19 cellular contexts compared by ENCODE assay signal in the genomic region with DNA sequence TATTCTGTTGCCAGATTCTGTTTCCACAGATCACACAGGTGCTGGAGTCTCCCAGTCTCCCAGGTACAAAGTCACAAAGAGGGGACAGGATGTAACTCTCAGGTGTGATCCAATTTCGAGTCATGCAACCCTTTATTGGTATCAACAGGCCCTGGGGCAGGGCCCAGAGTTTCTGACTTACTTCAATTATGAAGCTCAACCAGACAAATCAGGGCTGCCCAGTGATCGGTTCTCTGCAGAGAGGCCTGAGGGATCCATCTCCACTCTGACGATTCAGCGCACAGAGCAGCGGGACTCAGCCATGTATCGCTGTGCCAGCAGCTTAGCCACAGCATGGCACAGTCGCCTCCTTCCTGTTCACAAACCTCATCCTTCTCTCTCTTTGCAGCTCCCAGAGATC.
DNase-seq lines count a peak whose midpoint lies in the region; ATAC-seq and TF ChIP-seq lines count a peak whose summit lies in the region.
"Had no signal": no experiment of that assay in that cellular context is flagged by ENCODE, and none has a peak within 500 bp of the region (broad histone marks: within the 10 kb centered on the region; RNA-seq: fewer than 3 reads in every experiment).

No MANE protein-coding gene starts in this region.

- H3K4me1 Mint-ChIP-seq in activated naive CD4-positive, alpha-beta T cell treated with anti-CD3 and anti-CD28 coated beads, Interleukin-2, amount 10 ng/mL, durations not matched to agents 7 days and 5 days: peaks cover 58% of the 10 kb centered on the region
- peaks cover 27% of the 10 kb centered on the region for H3K4me1 Mint-ChIP-seq in activated CD4-positive, alpha-beta memory T cell treated with anti-CD3 and anti-CD28 coated beads, Interleukin-2, amount 10 ng/mL, durations not matched to agents 7 days and 5 days
- H3K4me1 Mint-ChIP-seq in osteocyte (ENCODE audit: unreplicated experiment): peaks cover 26% of the 10 kb centered on the region

- H3K27ac Mint-ChIP-seq in activated naive CD4-positive, alpha-beta T cell treated with anti-CD3 and anti-CD28 coated beads, Interleukin-2, amount 10 ng/mL, durations not matched to agents 7 days and 5 days: no peak overlapping the region
- H3K27ac Mint-ChIP-seq in activated CD4-positive, alpha-beta memory T cell treated with anti-CD3 and anti-CD28 coated beads, Interleukin-2, amount 10 ng/mL, durations not matched to agents 7 days and 5 days: no peak overlapping the region
- no peak overlapping the region for H3K27ac Mint-ChIP-seq in osteocyte (ENCODE audit: unreplicated experiment)

- H3K4me2 ChIP-seq in PC-3 (ENCODE audit: low read length): 0 out of 2 replicates have a peak overlapping the region, but pooled peaks have one; percentile 9
- H3K4me2 ChIP-seq: BLaER1 had no signal

- ATAC-seq in PC-3: peak; percentile 1; the same call in 1 of the 2 replicates

- H3K9me3 Mint-ChIP-seq in activated naive CD4-positive, alpha-beta T cell treated with anti-CD3 and anti-CD28 coated beads, Interleukin-2, amount 10 ng/mL, durations not matched to agents 7 days and 5 days: no peaks in the 10 kb centered on the region
- no peaks in the 10 kb centered on the region for H3K9me3 Mint-ChIP-seq in activated CD4-positive, alpha-beta memory T cell treated with anti-CD3 and anti-CD28 coated beads, Interleukin-2, amount 10 ng/mL, durations not matched to agents 7 days and 5 days
- H3K9me3 Mint-ChIP-seq in osteocyte (ENCODE audit: unreplicated experiment): no peaks in the 10 kb centered on the region
- H3K9me3 Mint-ChIP-seq: CD4-positive, alpha-beta memory T cell had no signal

- no peak overlapping the region for H2AFZ ChIP-seq in PC-3 (ENCODE audit: low read length)
- H2AFZ ChIP-seq: GM23248 had no signal

- no peaks in the 10 kb centered on the region for H4K20me1 ChIP-seq in PC-3 (ENCODE audit: low read length)
- H4K20me1 ChIP-seq: BLaER1 had no signal

- peak overlapping the region; percentile 48 for H3K27ac ChIP-seq in PC-3 (ENCODE audit: low read length)
- H3K27ac ChIP-seq: BLaER1, GM23248, RWPE1 had no signal

- CTCF ChIA-PET in activated naive CD4-positive, alpha-beta T cell treated with anti-CD3 and anti-CD28 coated beads, Interleukin-2, amount 10 ng/mL, durations not matched to agents 7 days and 5 days (lab: Charles Lee): interaction anchor here (0.7 to 1.7 kb wide), 3 partner anchors 26 to 703 kb away, joined by 3 to 4 read pairs (median 3); no protein-coding TSS in a partner anchor
- CTCF ChIA-PET in PC-3 (lab: Charles Lee): no interaction called here
- CTCF ChIA-PET in activated CD4-positive, alpha-beta memory T cell treated with anti-CD3 and anti-CD28 coated beads, Interleukin-2, amount 10 ng/mL, durations not matched to agents 7 days and 5 days (lab: Charles Lee): interaction anchor here (2.1 kb wide), 1 partner anchor 11 kb away, joined by 6 read pairs; no protein-coding TSS in a partner anchor

- H3K9me2 ChIP-seq in PC-3 (replicated peaks; ENCODE audit: low read length): no peaks in the 10 kb centered on the region

- peaks cover 44% of the 10 kb centered on the region for H3K4me1 ChIP-seq in PC-3 (ENCODE audit: insufficient read depth, low read length)
- H3K4me1 ChIP-seq: HAP-1 had no signal

- no peaks in the 10 kb centered on the region for H3K79me2 ChIP-seq in PC-3 (ENCODE audit: low read length)

- TF ChIP-seq CTCF in PC-3 (conservative IDR thresholded peaks at IDR 0.05; ENCODE audit: low read depth, low read length) (no peak), osteocyte (IDR thresholded peaks at IDR 0.05) (no peak)

- no peaks in the 10 kb centered on the region for H3F3A ChIP-seq in PC-3 (ENCODE audit: low read length, unreplicated experiment)

- peaks cover 13% of the 10 kb centered on the region for H3K27me3 Mint-ChIP-seq in activated naive CD4-positive, alpha-beta T cell treated with anti-CD3 and anti-CD28 coated beads, Interleukin-2, amount 10 ng/mL, durations not matched to agents 7 days and 5 days
- H3K27me3 Mint-ChIP-seq in activated CD4-positive, alpha-beta memory T cell treated with anti-CD3 and anti-CD28 coated beads, Interleukin-2, amount 10 ng/mL, durations not matched to agents 7 days and 5 days: peaks cover 6% of the 10 kb centered on the region
- H3K27me3 Mint-ChIP-seq in osteocyte (ENCODE audit: unreplicated experiment): peaks cover 58% of the 10 kb centered on the region
- H3K27me3 Mint-ChIP-seq: CD4-positive, alpha-beta memory T cell had no signal

- H3K36me3 ChIP-seq in PC-3 (ENCODE audit: low read depth, low read length): no peaks in the 10 kb centered on the region
- H3K36me3 ChIP-seq: BLaER1, HAP-1 had no signal

- no peaks in the 10 kb centered on the region for H3K27me3 ChIP-seq in PC-3 (ENCODE audit: low read length)
- H3K27me3 ChIP-seq: BLaER1 had no signal

- POLR2A ChIA-PET in PC-3 (lab: Charles Lee; ENCODE audit: unreplicated experiment): interaction anchor here (0.7 kb wide), 1 partner anchor 296 kb away, joined by 3 read pairs; no protein-coding TSS in a partner anchor
- POLR2A ChIA-PET in activated CD4-positive, alpha-beta memory T cell treated with anti-CD3 and anti-CD28 coated beads, Interleukin-2, amount 10 ng/mL, durations not matched to agents 7 days and 5 days (lab: Charles Lee): no interaction called here

- no peak overlapping the region for H3K4me3 ChIP-seq in PC-3 (ENCODE audit: low read length)
- H3K4me3 ChIP-seq: BLaER1, GM23248, HAP-1 had no signal

- H3K4me3 Mint-ChIP-seq in activated naive CD4-positive, alpha-beta T cell treated with anti-CD3 and anti-CD28 coated beads, Interleukin-2, amount 10 ng/mL, durations not matched to agents 7 days and 5 days: no peak overlapping the region
- H3K4me3 Mint-ChIP-seq in activated CD4-positive, alpha-beta memory T cell treated with anti-CD3 and anti-CD28 coated beads, Interleukin-2, amount 10 ng/mL, durations not matched to agents 7 days and 5 days: no peak overlapping the region
- H3K4me3 Mint-ChIP-seq in osteocyte (ENCODE audit: unreplicated experiment): no peak overlapping the region

- intact Hi-C loops in PC-3 (cut with micrococcal nuclease): no loop called here

- DNase-seq in activated naive CD4-positive, alpha-beta T cell treated with anti-CD3 and anti-CD28 coated beads, Interleukin-2, amount 10 ng/mL, durations not matched to agents 7 days and 5 days: peak; percentile 36
- DNase-seq in activated naive CD4-positive, alpha-beta T cell treated with anti-CD3 and anti-CD28 coated beads, Interleukin-2, amount 50 U/mL, for 16 hours: no peak
- peak; percentile 51 for DNase-seq in PC-3
- peak; percentile 23 for DNase-seq in activated CD4-positive, alpha-beta memory T cell treated with anti-CD3 and anti-CD28 coated beads, Interleukin-2, amount 10 ng/mL, durations not matched to agents 7 days and 5 days
- DNase-seq in osteocyte (ENCODE audit: extremely low spot score, unreplicated experiment): peak; percentile 59
- DNase-seq in activated effector memory CD4-positive, alpha-beta T cell treated with anti-CD3 and anti-CD28 coated beads, Interleukin-2, amount 50 U/mL, for 16 hours: no peak
- no peak for DNase-seq in NCI-H526 (lab: John Stamatoyannopoulos, UW)
- DNase-seq: CD4-positive, alpha-beta memory T cell; GM23248; Kasumi-1; NCI-H1694; NCI-H2081 treated with DMSO at 0.1 percent for 48 hours; NCI-H2171 treated with DMSO at 0.1 percent for 48 hours; NCI-H524 treated with DMSO at 0.1 percent for 48 hours; OCI-M1; SHP77 treated with DMSO at 0.1 percent for 48 hours had no signal

- H3K9me3 ChIP-seq in PC-3 (ENCODE audit: low read length): no peaks in the 10 kb centered on the region
- H3K9me3 ChIP-seq: BLaER1, HAP-1 had no signal

- BruUV-seq in PC-3 (replicated peaks; lab: Mats Ljungman, UMichigan): no TSS peak

- no peak overlapping the region for H3K9ac ChIP-seq in PC-3 (ENCODE audit: low read length)
- H3K9ac ChIP-seq: BLaER1, GM23248 had no signal

- H3K36me3 Mint-ChIP-seq in activated naive CD4-positive, alpha-beta T cell treated with anti-CD3 and anti-CD28 coated beads, Interleukin-2, amount 10 ng/mL, durations not matched to agents 7 days and 5 days: no peaks in the 10 kb centered on the region
- H3K36me3 Mint-ChIP-seq in activated CD4-positive, alpha-beta memory T cell treated with anti-CD3 and anti-CD28 coated beads, Interleukin-2, amount 10 ng/mL, durations not matched to agents 7 days and 5 days (ENCODE audit: low read depth): no peaks in the 10 kb centered on the region
- H3K36me3 Mint-ChIP-seq in osteocyte (ENCODE audit: unreplicated experiment): no peaks in the 10 kb centered on the region
- H3K36me3 Mint-ChIP-seq: CD4-positive, alpha-beta memory T cell had no signal

Comparison
In these comparisons a context has a peak if more than half of its experiments do, and no peak if none do; other contexts are left out.
1. DNase-seq: peak in activated naive CD4-positive, alpha-beta T cell treated with anti-CD3 and anti-CD28 coated beads, Interleukin-2, amount 10 ng/mL, durations not matched to agents 7 days and 5 days (single experiment), PC-3 (single experiment), activated CD4-positive, alpha-beta memory T cell treated with anti-CD3 and anti-CD28 coated beads, Interleukin-2, amount 10 ng/mL, durations not matched to agents 7 days and 5 days (single experiment) and osteocyte (single experiment); none in activated naive CD4-positive, alpha-beta T cell treated with anti-CD3 and anti-CD28 coated beads, Interleukin-2, amount 50 U/mL, for 16 hours (single experiment), activated effector memory CD4-positive, alpha-beta T cell treated with anti-CD3 and anti-CD28 coated beads, Interleukin-2, amount 50 U/mL, for 16 hours (single experiment) and NCI-H526 (0 of 2).